In genomic region chr18:42882146-42882545, GRCh38 we compare ENCODE assay signal across 26 cellular contexts.
"Had no signal": no experiment of that assay in that cellular context is flagged by ENCODE, and none has a peak within 500 bp of the region (broad histone marks: within the 10 kb centered on the region; RNA-seq: fewer than 3 reads in every experiment).

No MANE protein-coding gene starts in this region.

- DNase-seq: cortex of kidney; effector memory CD4-positive, alpha-beta T cell; foreskin keratinocyte; head of caudate nucleus; left colon; left ventricle myocardium superior; mesendoderm; naive B cell; occipital lobe; pancreas; right cardiac atrium; spleen; stimulated activated CD4-positive, alpha-beta T cell treated with anti-CD3 and anti-CD28 coated beads, Interleukin-15, amount 100 ng/mL, for 24 hours; stimulated activated CD4-positive, alpha-beta T cell treated with anti-CD3 and anti-CD28 coated beads, Interleukin-1b, Interleukin-23, amount 100 ng/mL, for 48 hours; stimulated activated CD4-positive, alpha-beta T cell treated with anti-CD3 and anti-CD28 coated beads, Interleukin-4, amount 100 ng/mL, for 24 hours; stimulated activated naive B cell treated with anti-CD40 and anti-IgM and Interleukin-4, amounts not matched to agents 10 μg/mL and 1 μg/mL and 100 μg/mL, for 72 hours; stimulated activated naive CD8-positive, alpha-beta T cell treated with anti-CD3 and anti-CD28 coated beads, Interleukin-15, amount 100 ng/mL, for 72 hours; substantia nigra; transverse colon had no signal

- ATAC-seq: foreskin keratinocyte; left colon; left ventricle myocardium superior; pancreas; right cardiac atrium; stimulated activated naive B cell treated with anti-CD40 and anti-IgM and Interleukin-4, amounts not matched to agents 10 μg/mL and 1 μg/mL and 100 μg/mL, for 72 hours; stimulated activated naive CD8-positive, alpha-beta T cell treated with anti-CD3 and anti-CD28 coated beads, Interleukin-15, amount 100 ng/mL, for 72 hours had no signal

- H3K9me3 Mint-ChIP-seq: nephron; stimulated activated naive B cell treated with anti-CD40 and anti-IgM and Interleukin-4, amounts not matched to agents 10 μg/mL and 1 μg/mL and 100 μg/mL, for 72 hours had no signal

- H3K36me3 ChIP-seq: esophagus muscularis mucosa, pancreas, spleen, thoracic aorta, transverse colon had no signal

- H3K27ac Mint-ChIP-seq: naive B cell; nephron; progenitor cell of endocrine pancreas; stimulated activated naive B cell treated with anti-CD40 and anti-IgM and Interleukin-4, amounts not matched to agents 10 μg/mL and 1 μg/mL and 100 μg/mL, for 72 hours; stimulated activated naive CD8-positive, alpha-beta T cell treated with anti-CD3 and anti-CD28 coated beads, Interleukin-15, amount 100 ng/mL, for 72 hours had no signal

- H3K4me2 ChIP-seq: hepatocyte had no signal

- H3K4me3 Mint-ChIP-seq: naive B cell; nephron; stimulated activated naive B cell treated with anti-CD40 and anti-IgM and Interleukin-4, amounts not matched to agents 10 μg/mL and 1 μg/mL and 100 μg/mL, for 72 hours; stimulated activated naive CD8-positive, alpha-beta T cell treated with anti-CD3 and anti-CD28 coated beads, Interleukin-15, amount 100 ng/mL, for 72 hours had no signal

- H3K27me3 ChIP-seq: esophagus muscularis mucosa, foreskin keratinocyte, hepatocyte, pancreas, spleen, transverse colon had no signal

- H3K4me1 ChIP-seq: esophagus muscularis mucosa, foreskin keratinocyte, pancreas, spleen, transverse colon had no signal

- H3K79me2 ChIP-seq: hepatocyte had no signal

- H2AFZ ChIP-seq: hepatocyte had no signal

- H3K27me3 Mint-ChIP-seq: naive B cell; progenitor cell of endocrine pancreas; stimulated activated naive B cell treated with anti-CD40 and anti-IgM and Interleukin-4, amounts not matched to agents 10 μg/mL and 1 μg/mL and 100 μg/mL, for 72 hours; stimulated activated naive CD8-positive, alpha-beta T cell treated with anti-CD3 and anti-CD28 coated beads, Interleukin-15, amount 100 ng/mL, for 72 hours had no signal

- H3K27ac ChIP-seq: epithelial cell of prostate, esophagus muscularis mucosa, foreskin keratinocyte, hepatocyte, pancreas, spleen, thoracic aorta, transverse colon had no signal

- H3K36me3 Mint-ChIP-seq: naive B cell; stimulated activated naive B cell treated with anti-CD40 and anti-IgM and Interleukin-4, amounts not matched to agents 10 μg/mL and 1 μg/mL and 100 μg/mL, for 72 hours had no signal

- H3K9me3 ChIP-seq: esophagus muscularis mucosa, pancreas, spleen, thoracic aorta, transverse colon had no signal

- H3K4me3 ChIP-seq: esophagus muscularis mucosa, hepatocyte, lung, pancreas, spleen, thoracic aorta, transverse colon had no signal

- H3K4me1 Mint-ChIP-seq: naive B cell; nephron; stimulated activated naive B cell treated with anti-CD40 and anti-IgM and Interleukin-4, amounts not matched to agents 10 μg/mL and 1 μg/mL and 100 μg/mL, for 72 hours; stimulated activated naive CD8-positive, alpha-beta T cell treated with anti-CD3 and anti-CD28 coated beads, Interleukin-15, amount 100 ng/mL, for 72 hours had no signal
